ENCODE assay signal across 23 cellular contexts in genomic region chr6:81747327-81747726, GRCh38. TPM values are rescaled to one million over a fixed set of nuclear protein-coding genes. Genes with fewer than 3 reads are reported as not detected.
A peak's percentile ranks its signal among the peaks of the same experiment; 100 is the strongest.
DNase-seq lines count a peak whose midpoint lies in the region; ATAC-seq and TF ChIP-seq lines count a peak whose summit lies in the region.
"Had no signal": no experiment of that assay in that cellular context is flagged by ENCODE, and none has a peak within 500 bp of the region (broad histone marks: within the 10 kb centered on the region; RNA-seq: fewer than 3 reads in every experiment).

No MANE protein-coding gene starts in this region.

- WGBS in right cardiac atrium = 37% methylated on average over 4 of the region's 4 CpGs
- 54 to 75% methylated on average over 1 to 4 of the region's 4 CpGs for WGBS in endodermal cell (ENCODE audit: insufficient coverage in 1 of 2, insufficient read length in 1 of 2), 2 experiments

- peaks cover 27 to 61% of the 10 kb centered on the region in 2 donors for H3K4me1 Mint-ChIP-seq in stimulated activated naive B cell treated with anti-CD40 and anti-IgM and Interleukin-4, amounts not matched to agents 10 μg/mL and 1 μg/mL and 100 μg/mL, for 72 hours
- H3K4me1 Mint-ChIP-seq in endodermal cell = peaks cover 18% of the 10 kb centered on the region

- no peak overlapping the region for H3K4me3 Mint-ChIP-seq in stimulated activated naive B cell treated with anti-CD40 and anti-IgM and Interleukin-4, amounts not matched to agents 10 μg/mL and 1 μg/mL and 100 μg/mL, for 72 hours
- no peak overlapping the region for H3K4me3 Mint-ChIP-seq in endodermal cell
- H3K4me3 Mint-ChIP-seq: activated CD8-positive, alpha-beta T cell treated with anti-CD3 and anti-CD28 coated beads for 36 hours; activated naive CD8-positive, alpha-beta T cell treated with anti-CD3 and anti-CD28 coated beads, Interleukin-2, amount 10 ng/mL, durations not matched to agents 7 days and 5 days had no signal

- H3K27me3 ChIP-seq in right cardiac atrium (ENCODE audit: control insufficient read depth, insufficient read depth) (no peaks in the 10 kb centered on the region), thoracic aorta (replicated peaks; ENCODE audit: insufficient read depth) (no peaks in the 10 kb centered on the region), endodermal cell (ENCODE audit: control insufficient read depth, insufficient read depth, low read length, poor library complexity, severe bottlenecking) (no peaks in the 10 kb centered on the region)
- H3K27me3 ChIP-seq: body of pancreas, transverse colon had no signal

- no peaks in the 10 kb centered on the region for H3K27me3 Mint-ChIP-seq in stimulated activated naive B cell treated with anti-CD40 and anti-IgM and Interleukin-4, amounts not matched to agents 10 μg/mL and 1 μg/mL and 100 μg/mL, for 72 hours
- peaks cover 25% of the 10 kb centered on the region for H3K27me3 Mint-ChIP-seq in endodermal cell (ENCODE audit: insufficient read depth)

- no peaks in the 10 kb centered on the region for H3K9me3 Mint-ChIP-seq in stimulated activated naive B cell treated with anti-CD40 and anti-IgM and Interleukin-4, amounts not matched to agents 10 μg/mL and 1 μg/mL and 100 μg/mL, for 72 hours
- no peaks in the 10 kb centered on the region for H3K9me3 Mint-ChIP-seq in endodermal cell
- H3K9me3 Mint-ChIP-seq: activated CD8-positive, alpha-beta T cell treated with anti-CD3 and anti-CD28 coated beads for 36 hours; activated naive CD8-positive, alpha-beta T cell treated with anti-CD3 and anti-CD28 coated beads, Interleukin-2, amount 10 ng/mL, durations not matched to agents 7 days and 5 days had no signal

- H3K36me3 ChIP-seq in thoracic aorta = no peaks in the 10 kb centered on the region
- H3K36me3 ChIP-seq in endodermal cell (ENCODE audit: control insufficient read depth, insufficient read depth, low read length) = no peaks in the 10 kb centered on the region

- no peak overlapping the region for H3K27ac Mint-ChIP-seq in stimulated activated naive B cell treated with anti-CD40 and anti-IgM and Interleukin-4, amounts not matched to agents 10 μg/mL and 1 μg/mL and 100 μg/mL, for 72 hours
- H3K27ac Mint-ChIP-seq in endodermal cell = no peak overlapping the region
- H3K27ac Mint-ChIP-seq: activated CD8-positive, alpha-beta T cell treated with anti-CD3 and anti-CD28 coated beads for 36 hours; activated naive CD8-positive, alpha-beta T cell treated with anti-CD3 and anti-CD28 coated beads, Interleukin-2, amount 10 ng/mL, durations not matched to agents 7 days and 5 days had no signal

- DNase-seq in G401 (ENCODE audit: low spot score) (peak; percentile 28), NCI-H82 treated with DMSO at 0.1 percent for 48 hours (lab: John Stamatoyannopoulos, UW; ENCODE audit: unreplicated experiment) (peak; percentile 32), right cardiac atrium (no peak), thoracic aorta (ENCODE audit: low spot score) (no peak), GM20000 (ENCODE audit: low spot score) (no peak), endodermal cell (no peak)
- no peak for DNase-seq in stimulated activated naive B cell treated with anti-CD40 and anti-IgM and Interleukin-4, amounts not matched to agents 10 μg/mL and 1 μg/mL and 100 μg/mL, for 72 hours
- DNase-seq: activated CD4-positive, CD25-positive, alpha-beta regulatory T cell treated with anti-CD3 and anti-CD28 coated beads, Interleukin-2, amount 50 U/mL, for 72 hours; activated CD8-positive, alpha-beta T cell treated with anti-CD3 and anti-CD28 coated beads for 36 hours; activated effector memory CD4-positive, alpha-beta T cell treated with Interleukin-2 at 50 U/mL for 16 hours; activated naive CD8-positive, alpha-beta T cell treated with anti-CD3 and anti-CD28 coated beads, Interleukin-2, amount 10 ng/mL, durations not matched to agents 7 days and 5 days; activated T-cell treated with anti-CD3 and anti-CD28 coated beads for 4 hours; body of pancreas; cortex of kidney; DMS79; NCI-H1092; NCI-H1930; NCI-H2227 treated with DMSO at 0.1 percent for 48 hours; NCI-H69; occipital lobe; stimulated activated CD4-positive, alpha-beta T cell treated with anti-CD3 and anti-CD28 coated beads, Interleukin-4, amount 100 ng/mL, for 4 hours; stimulated activated naive CD4-positive, alpha-beta T cell treated with Interleukin-2 at 50 U/mL for 16 hours; transverse colon had no signal

- no peaks in the 10 kb centered on the region for H3K9me3 ChIP-seq in right cardiac atrium (ENCODE audit: control insufficient read depth, low read length)
- no peaks in the 10 kb centered on the region for H3K9me3 ChIP-seq in thoracic aorta
- no peaks in the 10 kb centered on the region for H3K9me3 ChIP-seq in endodermal cell (ENCODE audit: control insufficient read depth, low read length)
- H3K9me3 ChIP-seq: body of pancreas, transverse colon had no signal

- peak overlapping the region; percentile 36 for H3K27ac ChIP-seq in right cardiac atrium (ENCODE audit: low read length)
- H3K27ac ChIP-seq in thoracic aorta = no peak overlapping the region
- no peak overlapping the region for H3K27ac ChIP-seq in endodermal cell (ENCODE audit: low read depth, low read length)
- H3K27ac ChIP-seq: body of pancreas had no signal

- in situ Hi-C loops in G401 (cut with HindIII; ENCODE audit: low sequenced_read_pairs) = no loop called here

- H3K36me3 Mint-ChIP-seq in stimulated activated naive B cell treated with anti-CD40 and anti-IgM and Interleukin-4, amounts not matched to agents 10 μg/mL and 1 μg/mL and 100 μg/mL, for 72 hours = peaks cover 1 to 15% of the 10 kb centered on the region in 2 donors
- H3K36me3 Mint-ChIP-seq in endodermal cell (ENCODE audit: low read depth) = peaks cover 10% of the 10 kb centered on the region

- ATAC-seq in right cardiac atrium (no peak), thoracic aorta (ENCODE audit: insufficient number of reproducible peaks, low FRiP score, low read depth) (no peak)
- ATAC-seq in stimulated activated naive B cell treated with anti-CD40 and anti-IgM and Interleukin-4, amounts not matched to agents 10 μg/mL and 1 μg/mL and 100 μg/mL, for 72 hours (replicated peaks) = no peak
- ATAC-seq: activated CD8-positive, alpha-beta T cell treated with anti-CD3 and anti-CD28 coated beads for 36 hours; body of pancreas had no signal

- no peak overlapping the region for H3K9ac ChIP-seq in endodermal cell (ENCODE audit: extremely low read depth, low read length, poor library complexity, severe bottlenecking)

- no peak for TF ChIP-seq CTCF in thoracic aorta (IDR thresholded peaks at IDR 0.05)
- TF ChIP-seq CTCF in GM20000 (IDR thresholded peaks at IDR 0.05; ENCODE audit: extremely low read depth, missing control alignments) = no peak
- TF ChIP-seq CTCF in endodermal cell (conservative IDR thresholded peaks at IDR 0.05) = no peak

- H3K4me1 ChIP-seq in right cardiac atrium (ENCODE audit: control insufficient read depth, insufficient read depth, low read length) = no peaks in the 10 kb centered on the region
- peaks cover 15 to 59% of the 10 kb centered on the region in 2 donors for H3K4me1 ChIP-seq in thoracic aorta (ENCODE audit: control insufficient read depth in 1 of 2, low read depth in 2 of 2)
- H3K4me1 ChIP-seq in endodermal cell (ENCODE audit: control insufficient read depth, insufficient read depth, low read length) = peaks cover 2% of the 10 kb centered on the region

- H3K4me3 ChIP-seq in right cardiac atrium (ENCODE audit: low read length) (peak overlapping the region; percentile 9), thoracic aorta (peak overlapping the region; percentile 45), endodermal cell (ENCODE audit: low read length) (no peak overlapping the region)
- H3K4me3 ChIP-seq: body of pancreas, transverse colon had no signal

- intact Hi-C loops in right cardiac atrium (cut with DNase I) = no loop called here

RNA-seq across cellular contexts. Expression of gene TENT5A, which starts 5.2 kb away (rescaled TPM):
- 0.03 and 0.18 TPM in 2 replicates for total RNA-seq in G401 (2014; rRNA removed; shearing (Covaris generic))
- 10 to 100 TPM; 31.5 to 38.2 (median 35.5) TPM for total RNA-seq in right cardiac atrium
- 14.6 TPM for polyA plus RNA-seq in right cardiac atrium
- total RNA-seq in thoracic aorta = 10 to 100 TPM; 40.5 to 53.2 TPM
- total RNA-seq in endodermal cell = 1 to 10 TPM; 4.8 to 8.6 TPM
- polyA plus RNA-seq in endodermal cell (2013, experiment 1 of 2) = 4.0 TPM
- 3.8 TPM for polyA plus RNA-seq in endodermal cell (2013, experiment 2 of 2)

Comparison
In these comparisons a context has a peak if more than half of its experiments do, and no peak if none do; other contexts are left out.
1. DNase-seq: peak in G401 (single experiment) and NCI-H82 treated with DMSO at 0.1 percent for 48 hours (single experiment); none in right cardiac atrium (0 of 3), thoracic aorta (single experiment), stimulated activated naive B cell treated with anti-CD40 and anti-IgM and Interleukin-4, amounts not matched to agents 10 μg/mL and 1 μg/mL and 100 μg/mL, for 72 hours (single experiment), GM20000 (single experiment) and endodermal cell (single experiment).